ENCODE assay signal across 8 cellular contexts in the genomic region with DNA sequence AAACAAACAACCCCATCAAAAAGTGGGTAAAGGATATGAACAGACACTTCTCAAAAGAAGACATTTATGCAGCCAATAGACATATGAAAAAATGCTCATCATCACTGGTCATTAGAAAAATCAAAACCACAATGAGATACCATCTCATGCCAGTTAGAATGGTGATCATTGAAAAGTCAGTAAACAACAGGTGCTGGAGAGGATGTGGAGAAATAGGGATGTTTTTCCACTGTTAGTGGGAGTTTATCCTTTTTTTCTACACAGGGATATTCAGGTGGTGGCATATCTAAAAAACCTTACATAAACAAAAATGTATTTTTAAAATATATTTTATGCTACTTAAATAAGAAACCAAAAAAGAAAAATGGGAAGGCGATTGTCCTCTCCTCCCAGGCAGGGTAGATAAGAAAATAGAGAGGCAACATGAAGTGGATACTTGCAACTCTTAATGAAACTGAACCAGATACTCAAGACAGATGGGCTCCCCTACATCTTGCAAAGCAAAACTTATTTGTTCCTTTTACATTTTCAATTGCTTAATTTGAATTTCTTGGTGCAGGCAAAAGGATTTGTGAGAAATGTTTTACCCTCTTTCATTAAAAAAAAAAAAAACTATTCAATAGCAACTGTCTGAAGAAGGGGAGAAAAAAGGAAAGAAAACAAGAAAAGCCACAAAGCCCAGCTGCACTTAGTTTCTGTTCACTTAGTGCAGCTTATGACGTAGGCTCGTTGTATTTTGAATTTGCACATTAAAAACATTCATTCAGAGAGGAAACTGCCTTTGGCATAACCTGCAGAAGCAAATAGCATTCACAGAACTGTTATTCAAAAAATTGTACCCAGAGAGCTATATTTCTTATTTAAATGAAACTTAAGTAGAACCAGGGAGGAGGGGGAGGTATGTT. TPM values are rescaled to one million over a fixed set of nuclear protein-coding genes. Genes with fewer than 3 reads are reported as not detected.
DNase-seq lines count a peak whose midpoint lies in the region; ATAC-seq, FAIRE-seq and TF ChIP-seq lines count a peak whose summit lies in the region.

No MANE protein-coding gene starts in this region.

- TF ChIP-seq CTCF in GM10266 (IDR thresholded peaks at IDR 0.05; ENCODE audit: control insufficient read depth, insufficient read depth, low read depth, missing control alignments) (no peak), pancreas (IDR thresholded peaks at IDR 0.05) (no peak), glutamatergic neuron (IDR thresholded peaks at IDR 0.05; ENCODE audit: partially characterized antibody, unreplicated experiment) (no peak)

- no peak overlapping the region for H3K4me3 ChIP-seq in HUES6 (ENCODE audit: low read depth, low read length)
- H3K4me3 ChIP-seq in pancreas = no peak overlapping the region

- H3K4me1 Mint-ChIP-seq in central memory CD8-positive, alpha-beta T cell = peaks cover 46% of the 10 kb centered on the region
- H3K4me1 Mint-ChIP-seq in glutamatergic neuron (ENCODE audit: low read depth, unreplicated experiment) = no peaks in the 10 kb centered on the region

- peaks cover 14% of the 10 kb centered on the region for H3K4me1 ChIP-seq in HUES6 (ENCODE audit: control insufficient read depth, insufficient read depth, low read length)
- H3K4me1 ChIP-seq in pancreas = peaks cover 0 to 26% (median 0%) of the 10 kb centered on the region in 3 donors

- H3K36me3 Mint-ChIP-seq in central memory CD8-positive, alpha-beta T cell (ENCODE audit: insufficient read depth) = no peaks in the 10 kb centered on the region
- no peaks in the 10 kb centered on the region for H3K36me3 Mint-ChIP-seq in glutamatergic neuron (ENCODE audit: unreplicated experiment)

- H3K27ac Mint-ChIP-seq in central memory CD8-positive, alpha-beta T cell (ENCODE audit: low read depth) = peak overlapping the region; percentile 87
- H3K27ac Mint-ChIP-seq in glutamatergic neuron (ENCODE audit: unreplicated experiment) = no peak overlapping the region

- DNase-seq in GM10266 (ENCODE audit: extremely low spot score) (peak; percentile 25), pancreas (no peak), glutamatergic neuron (no peak), SKM-1 (lab: John Stamatoyannopoulos, UW; ENCODE audit: unreplicated experiment) (no peak)
- DNase-seq in central memory CD8-positive, alpha-beta T cell (ENCODE audit: low spot score in 2 of 2) = peak in 1 of 2 donors; percentile 43
- DNase-seq in stimulated activated CD4-positive, alpha-beta T cell treated with anti-CD3 and anti-CD28 coated beads, Interleukin-4, amount 100 ng/mL, for 4 hours = no peak

- intact Hi-C loops in pancreas (cut with DNase I) = no loop called here

- FAIRE-seq in pancreas (lab: Jason Lieb, UNC) = peak; percentile 70

- no peak overlapping the region for H3K9ac ChIP-seq in HUES6 (ENCODE audit: low read length)

- H3K27me3 ChIP-seq in HUES6 (ENCODE audit: control insufficient read depth, insufficient read depth, low read length) (no peaks in the 10 kb centered on the region), pancreas (no peaks in the 10 kb centered on the region)

- H3K9me3 ChIP-seq in HUES6 (ENCODE audit: control insufficient read depth, insufficient read depth, low read depth, low read length) (no peaks in the 10 kb centered on the region), pancreas (no peaks in the 10 kb centered on the region)

- WGBS in pancreas, 2 donors = 75 to 83% methylated on average over 3 of the region's 3 CpGs

- ATAC-seq in GM21526 (IDR thresholded peaks at IDR 0.05; ENCODE audit: low FRiP score, unreplicated experiment) = peak; percentile 88
- ATAC-seq in central memory CD8-positive, alpha-beta T cell (replicated peaks; ENCODE audit: extremely low read depth, poor library complexity, severe bottlenecking) = peak; percentile 93
- ATAC-seq in pancreas = peak in 2 of 4 donors; percentile 49 to 51

- H3K36me3 ChIP-seq in HUES6 (ENCODE audit: control insufficient read depth, insufficient read depth, low read length) (no peaks in the 10 kb centered on the region), pancreas (no peaks in the 10 kb centered on the region)

- no peaks in the 10 kb centered on the region for H3K9me3 Mint-ChIP-seq in central memory CD8-positive, alpha-beta T cell
- H3K9me3 Mint-ChIP-seq in glutamatergic neuron (ENCODE audit: unreplicated experiment) = no peaks in the 10 kb centered on the region

- H3K27ac ChIP-seq in HUES6 (ENCODE audit: low read depth, low read length) (peak overlapping the region; percentile 52), pancreas (peak overlapping the region in 2 of 4 donors; percentile 70)

- no peaks in the 10 kb centered on the region for H3K27me3 Mint-ChIP-seq in central memory CD8-positive, alpha-beta T cell
- no peaks in the 10 kb centered on the region for H3K27me3 Mint-ChIP-seq in glutamatergic neuron (ENCODE audit: unreplicated experiment)

- peak overlapping the region; percentile 58 for H3K4me3 Mint-ChIP-seq in central memory CD8-positive, alpha-beta T cell
- no peak overlapping the region for H3K4me3 Mint-ChIP-seq in glutamatergic neuron (ENCODE audit: unreplicated experiment)

RNA-seq across cellular contexts. Expression of a gene that starts 36.9 kb away (rescaled TPM):
- total RNA-seq in pancreas = 10 to 100 TPM in 2 of 6 donors, 1 to 10 TPM in 3, under 1 TPM in 1; 0.55 to 77.1 (median 2.7) TPM
- polyA plus RNA-seq in pancreas = 1 to 10 TPM; 1.7 to 2.5 TPM
- not detected for total RNA-seq in glutamatergic neuron (ENCODE audit: unreplicated experiment)
